In genomic region chr11:8614497-8614896, GRCh38 we compare ENCODE assay signal across 27 cellular contexts.
"Had no signal": no experiment of that assay in that cellular context is flagged by ENCODE, and none has a peak within 500 bp of the region (broad histone marks: within the 10 kb centered on the region; RNA-seq: fewer than 3 reads in every experiment).

No MANE protein-coding gene starts in this region.

- H3K4me1 Mint-ChIP-seq: stimulated activated effector memory CD8-positive, alpha-beta T cell treated with anti-CD3 and anti-CD28 coated beads, Interleukin-12 subunit alpha, Interleukin-12 subunit beta, amount 100 ng/mL, for 72 hours; stimulated activated memory B cell treated with anti-CD40 and anti-IgM and Interleukin-4, amounts not matched to agents 10 μg/mL and 1 μg/mL and 100 μg/mL, for 72 hours; stimulated activated naive B cell treated with anti-CD40 and anti-IgM and Interleukin-4, amounts not matched to agents 10 μg/mL and 1 μg/mL and 100 μg/mL, for 72 hours had no signal

- H3K4me1 ChIP-seq: stomach, testis, thyroid gland, tibial artery, tibial nerve, transverse colon, uterus had no signal

- DNase-seq: stimulated activated CD4-positive, alpha-beta T cell treated with anti-CD3 and anti-CD28 coated beads, Interleukin-2, amount 100 ng/mL, for 48 hours; stimulated activated CD4-positive, alpha-beta T cell treated with anti-CD3 and anti-CD28 coated beads, Interleukin-4, amount 100 ng/mL, for 1 hour; stimulated activated CD4-positive, alpha-beta T cell treated with anti-CD3 and anti-CD28 coated beads, Interleukin-4, amount 100 ng/mL, for 24 hours; stimulated activated CD4-positive, alpha-beta T cell treated with anti-CD3 and anti-CD28 coated beads, Interleukin-4, amount 100 ng/mL, for 4 hours; stimulated activated CD8-positive, alpha-beta memory T cell treated with anti-CD3 and anti-CD28 coated beads, Interleukin-4, amount 100 ng/mL, for 48 hours; stimulated activated naive B cell treated with anti-CD40 and anti-IgM and Interleukin-4, amounts not matched to agents 10 μg/mL and 1 μg/mL and 100 μg/mL, for 72 hours; stimulated activated naive CD4-positive, alpha-beta T cell; stimulated activated naive CD4-positive, alpha-beta T cell treated with Interleukin-2 at 50 U/mL for 16 hours; stimulated activated naive CD8-positive, alpha-beta T cell treated with anti-CD3 and anti-CD28 coated beads, Interleukin-15, amount 100 ng/mL, for 72 hours; stimulated activated naive CD8-positive, alpha-beta T cell treated with anti-CD3 and anti-CD28 coated beads, Interleukin-15, Interleukin-2, amounts not matched to agents 100 U/mL and 50 U/mL, for 24 hours; stomach; substantia nigra; testis; thyroid gland; tibial artery; transverse colon; trophoblast cell; upper lobe of left lung; upper lobe of right lung; uterus had no signal

- H3K9me3 Mint-ChIP-seq: stimulated activated effector memory CD8-positive, alpha-beta T cell treated with anti-CD3 and anti-CD28 coated beads, Interleukin-12 subunit alpha, Interleukin-12 subunit beta, amount 100 ng/mL, for 72 hours; stimulated activated memory B cell treated with anti-CD40 and anti-IgM and Interleukin-4, amounts not matched to agents 10 μg/mL and 1 μg/mL and 100 μg/mL, for 72 hours; stimulated activated naive B cell treated with anti-CD40 and anti-IgM and Interleukin-4, amounts not matched to agents 10 μg/mL and 1 μg/mL and 100 μg/mL, for 72 hours; stimulated activated naive CD8-positive, alpha-beta T cell treated with anti-CD3 and anti-CD28 coated beads, Interleukin-15, amount 100 ng/mL, for 72 hours; stimulated activated naive CD8-positive, alpha-beta T cell treated with anti-CD3 and anti-CD28 coated beads, Interleukin-15, Interleukin-2, amounts not matched to agents 100 ng/mL and 50 ng/mL, for 24 hours; type B pancreatic cell had no signal

- H3K27ac ChIP-seq: stomach, suprapubic skin, testis, thoracic aorta, thyroid gland, tibial artery, tibial nerve, transverse colon, upper lobe of left lung, upper lobe of right lung, uterus had no signal

- H3K27me3 Mint-ChIP-seq: stimulated activated memory B cell treated with anti-CD40 and anti-IgM and Interleukin-4, amounts not matched to agents 10 μg/mL and 1 μg/mL and 100 μg/mL, for 72 hours; stimulated activated naive B cell treated with anti-CD40 and anti-IgM and Interleukin-4, amounts not matched to agents 10 μg/mL and 1 μg/mL and 100 μg/mL, for 72 hours; stimulated activated naive CD8-positive, alpha-beta T cell treated with anti-CD3 and anti-CD28 coated beads, Interleukin-15, amount 100 ng/mL, for 72 hours; stimulated activated naive CD8-positive, alpha-beta T cell treated with anti-CD3 and anti-CD28 coated beads, Interleukin-15, Interleukin-2, amounts not matched to agents 100 ng/mL and 50 ng/mL, for 24 hours; type B pancreatic cell had no signal

- H3K36me3 Mint-ChIP-seq: type B pancreatic cell had no signal

- H3K4me3 Mint-ChIP-seq: stimulated activated effector memory CD8-positive, alpha-beta T cell treated with anti-CD3 and anti-CD28 coated beads, Interleukin-12 subunit alpha, Interleukin-12 subunit beta, amount 100 ng/mL, for 72 hours; stimulated activated memory B cell treated with anti-CD40 and anti-IgM and Interleukin-4, amounts not matched to agents 10 μg/mL and 1 μg/mL and 100 μg/mL, for 72 hours; stimulated activated naive B cell treated with anti-CD40 and anti-IgM and Interleukin-4, amounts not matched to agents 10 μg/mL and 1 μg/mL and 100 μg/mL, for 72 hours; stimulated activated naive CD8-positive, alpha-beta T cell treated with anti-CD3 and anti-CD28 coated beads, Interleukin-15, amount 100 ng/mL, for 72 hours; stimulated activated naive CD8-positive, alpha-beta T cell treated with anti-CD3 and anti-CD28 coated beads, Interleukin-15, Interleukin-2, amounts not matched to agents 100 ng/mL and 50 ng/mL, for 24 hours; type B pancreatic cell had no signal

- ATAC-seq: stimulated activated effector memory CD8-positive, alpha-beta T cell treated with anti-CD3 and anti-CD28 coated beads, Interleukin-12 subunit alpha, Interleukin-12 subunit beta, amount 100 ng/mL, for 72 hours; stimulated activated memory B cell treated with anti-CD40 and anti-IgM and Interleukin-4, amounts not matched to agents 10 μg/mL and 1 μg/mL and 100 μg/mL, for 72 hours; stimulated activated naive B cell treated with anti-CD40 and anti-IgM and Interleukin-4, amounts not matched to agents 10 μg/mL and 1 μg/mL and 100 μg/mL, for 72 hours; stimulated activated naive CD8-positive, alpha-beta T cell treated with anti-CD3 and anti-CD28 coated beads, Interleukin-15, amount 100 ng/mL, for 72 hours; stimulated activated naive CD8-positive, alpha-beta T cell treated with anti-CD3 and anti-CD28 coated beads, Interleukin-15, Interleukin-2, amounts not matched to agents 100 U/mL and 50 U/mL, for 24 hours; upper lobe of right lung had no signal

- H3K27me3 ChIP-seq: stomach, suprapubic skin, testis, thyroid gland, tibial artery, tibial nerve, transverse colon, upper lobe of left lung, upper lobe of right lung, uterus had no signal

- H3K27ac Mint-ChIP-seq: stimulated activated memory B cell treated with anti-CD40 and anti-IgM and Interleukin-4, amounts not matched to agents 10 μg/mL and 1 μg/mL and 100 μg/mL, for 72 hours; stimulated activated naive B cell treated with anti-CD40 and anti-IgM and Interleukin-4, amounts not matched to agents 10 μg/mL and 1 μg/mL and 100 μg/mL, for 72 hours; stimulated activated naive CD8-positive, alpha-beta T cell treated with anti-CD3 and anti-CD28 coated beads, Interleukin-15, Interleukin-2, amounts not matched to agents 100 ng/mL and 50 ng/mL, for 24 hours; type B pancreatic cell had no signal

- H3K4me3 ChIP-seq: stomach, suprapubic skin, testis, thoracic aorta, thyroid gland, tibial artery, tibial nerve, transverse colon, upper lobe of left lung, upper lobe of right lung, uterus had no signal

- H3K9me3 ChIP-seq: stomach, suprapubic skin, testis, thoracic aorta, thyroid gland, tibial artery, tibial nerve, transverse colon, upper lobe of left lung, upper lobe of right lung, uterus had no signal

- H3K36me3 ChIP-seq: thyroid gland, transverse colon, uterus had no signal
